ENCODE assay signal across 7 cellular contexts in the genomic region with DNA sequence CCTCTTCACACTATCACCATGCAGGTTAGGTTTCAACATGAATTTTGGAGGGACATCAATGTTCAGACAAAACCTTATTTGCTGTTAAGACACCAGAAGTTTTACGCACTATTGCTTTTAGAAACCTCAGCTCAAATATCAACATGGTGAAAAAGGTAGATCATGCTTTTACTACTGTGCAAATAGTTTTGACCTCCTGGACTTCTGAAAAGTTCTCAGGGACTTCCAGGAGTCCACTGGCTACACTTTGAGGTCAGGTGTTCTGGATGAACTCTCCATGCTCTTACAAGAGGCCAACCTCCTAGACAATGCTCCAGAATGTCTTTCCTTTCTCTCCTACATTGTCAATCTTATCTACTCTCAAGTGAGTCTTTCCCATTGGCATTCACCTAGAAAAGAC.
"Had no signal": no experiment of that assay in that cellular context is flagged by ENCODE, and none has a peak within 500 bp of the region (broad histone marks: within the 10 kb centered on the region; RNA-seq: fewer than 3 reads in every experiment).

No MANE protein-coding gene starts in this region.

- H3K4me2 ChIP-seq: GM23338 had no signal

- H2AFZ ChIP-seq: GM23338 had no signal

- H3K4me3 ChIP-seq: GM23338 had no signal

- FAIRE-seq: H1, H54, HTR-8/SVneo had no signal

- DNase-seq: H9, HCEC 1CT, KBM-7 had no signal

- ATAC-seq: GM23338 had no signal
